ENCODE assay signal across 2 cellular contexts in genomic region chr7:73611017-73611555, GRCh38.
A peak's percentile ranks its signal among the peaks of the same experiment; 100 is the strongest.
TF ChIP-seq lines count a peak whose summit lies in the region.

No MANE protein-coding gene starts in this region.

TF ChIP-seq in A549, 52 proteins besides CTCF, POLR2A, EP300 and RAD21:
- TF ChIP-seq ZC3H11A (IDR thresholded peaks at IDR 0.05) (no peak), TFCP2L1 (CRISPR knock-in tag; IDR thresholded peaks at IDR 0.05) (no peak), ZFP36 (IDR thresholded peaks at IDR 0.05; ENCODE audit: borderline replicate concordance, partially characterized antibody) (peak; percentile 74), SMC3 (IDR thresholded peaks at IDR 0.05) (no peak), HOXB13 (CRISPR knock-in tag; IDR thresholded peaks at IDR 0.05; ENCODE audit: low read depth) (no peak), GATA3 (IDR thresholded peaks at IDR 0.05; ENCODE audit: borderline replicate concordance) (no peak)

TF ChIP-seq in H1, 55 proteins besides CTCF, POLR2A, EP300 and RAD21:
- no peak for TF ChIP-seq RFX5 (IDR thresholded peaks at IDR 0.05; ENCODE audit: borderline replicate concordance, low read depth, low read length)
- TF ChIP-seq TCF12 (IDR thresholded peaks at IDR 0.05; ENCODE audit: low read depth, low read length): no peak
- TF ChIP-seq CREB1 (IDR thresholded peaks at IDR 0.05): no peak
- no peak for TF ChIP-seq EGR1 (IDR thresholded peaks at IDR 0.05; ENCODE audit: borderline replicate concordance, low read depth, low read length)
- TF ChIP-seq JUND (IDR thresholded peaks at IDR 0.05; ENCODE audit: low read length): no peak
- TF ChIP-seq SIX5 (IDR thresholded peaks at IDR 0.05; ENCODE audit: low read depth, low read length): no peak
- no peak for TF ChIP-seq CBX8 (IDR thresholded peaks at IDR 0.05; ENCODE audit: borderline replicate concordance, low read depth, low read length)
- no peak for TF ChIP-seq TEAD4 (IDR thresholded peaks at IDR 0.05; ENCODE audit: low read depth, low read length)
- TF ChIP-seq RXRA (IDR thresholded peaks at IDR 0.05; ENCODE audit: insufficient read depth, low read depth, low read length): no peak
- no peak for TF ChIP-seq EZH2 (IDR thresholded peaks at IDR 0.05; ENCODE audit: low read depth, low read length, severe bottlenecking)
- no peak for TF ChIP-seq RBBP5 (IDR thresholded peaks at IDR 0.05; ENCODE audit: borderline replicate concordance, low read depth, low read length)
- no peak for TF ChIP-seq FOSL1 (IDR thresholded peaks at IDR 0.05; ENCODE audit: insufficient read depth, low read depth, low read length)
- TF ChIP-seq YY1 (IDR thresholded peaks at IDR 0.05; ENCODE audit: low read depth, low read length): no peak
- TF ChIP-seq SP4 (IDR thresholded peaks at IDR 0.05; ENCODE audit: low read length): no peak
- TF ChIP-seq CHD7 (IDR thresholded peaks at IDR 0.05; ENCODE audit: insufficient replicate concordance, low read length): no peak
- no peak for TF ChIP-seq POU5F1 (IDR thresholded peaks at IDR 0.05; ENCODE audit: low read depth, low read length)
- no peak for TF ChIP-seq SIRT6 (IDR thresholded peaks at IDR 0.05; ENCODE audit: low read length)
- no peak for TF ChIP-seq CHD2 (IDR thresholded peaks at IDR 0.05; ENCODE audit: low read length)
- TF ChIP-seq KDM5A (IDR thresholded peaks at IDR 0.05; ENCODE audit: low read length): no peak
TF ChIP-seq in H1: peak in this region for 0.
